Comparison of ENCODE assay signal across 33 cellular contexts in genomic region chr19:38412491-38412890, GRCh38. TPM values are rescaled to one million over a fixed set of nuclear protein-coding genes. Genes with fewer than 3 reads are reported as not detected.
"Had no signal": no experiment of that assay in that cellular context is flagged by ENCODE, and none has a peak within 500 bp of the region (broad histone marks: within the 10 kb centered on the region; RNA-seq: fewer than 3 reads in every experiment).

No MANE protein-coding gene starts in this region.

- DNase-seq: hypothalamus; immature natural killer cell; kidney; left colon; left lung; lower lobe of right lung; mammary epithelial cell; mesenchymal stem cell; naive thymus-derived CD8-positive, alpha-beta T cell; ovary; right lobe of liver; stimulated activated CD4-positive, alpha-beta T cell treated with anti-CD3 and anti-CD28 coated beads, Interleukin-1b, Interleukin-23, amount 100 ng/mL, for 48 hours; stimulated activated CD4-positive, alpha-beta T cell treated with anti-CD3 and anti-CD28 coated beads, Interleukin-2, amount 100 ng/mL, for 48 hours; stimulated activated CD4-positive, alpha-beta T cell treated with anti-CD3 and anti-CD28 coated beads, Interleukin-4, amount 100 ng/mL, for 4 hours; stimulated activated naive B cell treated with anti-CD40 and anti-IgM and Interleukin-4, amounts not matched to agents 10 μg/mL and 1 μg/mL and 100 μg/mL, for 72 hours; stimulated activated naive CD8-positive, alpha-beta T cell treated with anti-CD3 and anti-CD28 coated beads, Interleukin-15, Interleukin-2, amounts not matched to agents 100 U/mL and 50 U/mL, for 24 hours; stomach; testis; thyroid gland; transverse colon had no signal

- H3K27ac ChIP-seq: left lung, lower lobe of right lung, ovary, right atrium auricular region, right lobe of liver, stomach, testis, thyroid gland, transverse colon, upper lobe of left lung had no signal

- H3K4me1 ChIP-seq: right lobe of liver, testis had no signal

- H3K27ac Mint-ChIP-seq: immature natural killer cell; nephron; progenitor cell of endocrine pancreas; stimulated activated naive B cell treated with anti-CD40 and anti-IgM and Interleukin-4, amounts not matched to agents 10 μg/mL and 1 μg/mL and 100 μg/mL, for 72 hours had no signal

- H3K4me3 ChIP-seq: left lung, lower lobe of right lung, ovary, right atrium auricular region, right lobe of liver, smooth muscle cell, stomach, testis, thyroid gland, transverse colon, upper lobe of left lung had no signal

- H3K36me3 ChIP-seq: ovary, right atrium auricular region, right lobe of liver, thyroid gland, transverse colon had no signal

- H3K9me3 Mint-ChIP-seq: immature natural killer cell; naive thymus-derived CD8-positive, alpha-beta T cell; nephron; neural crest cell; stimulated activated naive B cell treated with anti-CD40 and anti-IgM and Interleukin-4, amounts not matched to agents 10 μg/mL and 1 μg/mL and 100 μg/mL, for 72 hours had no signal

- H3K27me3 ChIP-seq: left lung, ovary, right atrium auricular region, right lobe of liver, testis, thyroid gland, upper lobe of left lung had no signal

- FAIRE-seq: islet of Langerhans, kidney had no signal

- H3K4me2 ChIP-seq: smooth muscle cell had no signal

- H3K27me3 Mint-ChIP-seq: naive thymus-derived CD8-positive, alpha-beta T cell; stimulated activated naive B cell treated with anti-CD40 and anti-IgM and Interleukin-4, amounts not matched to agents 10 μg/mL and 1 μg/mL and 100 μg/mL, for 72 hours had no signal

- ATAC-seq: left colon; left lung; lower lobe of right lung; naive thymus-derived CD8-positive, alpha-beta T cell; right lobe of liver; stimulated activated naive B cell treated with anti-CD40 and anti-IgM and Interleukin-4, amounts not matched to agents 10 μg/mL and 1 μg/mL and 100 μg/mL, for 72 hours; stimulated activated naive CD8-positive, alpha-beta T cell treated with anti-CD3 and anti-CD28 coated beads, Interleukin-15, Interleukin-2, amounts not matched to agents 100 U/mL and 50 U/mL, for 24 hours had no signal

- H3K4me3 Mint-ChIP-seq: immature natural killer cell; naive thymus-derived CD8-positive, alpha-beta T cell; nephron; neural crest cell; stimulated activated naive B cell treated with anti-CD40 and anti-IgM and Interleukin-4, amounts not matched to agents 10 μg/mL and 1 μg/mL and 100 μg/mL, for 72 hours had no signal

- H3K36me3 Mint-ChIP-seq: immature natural killer cell had no signal

- H3K9me3 ChIP-seq: left lung, lower lobe of right lung, ovary, right atrium auricular region, right lobe of liver, stomach, testis, thyroid gland, transverse colon, upper lobe of left lung had no signal

RNA-seq across cellular contexts. Expression of gene RASGRP4, which starts 13.5 kb away (rescaled TPM):
- total RNA-seq: mammary epithelial cell; naive thymus-derived CD8-positive, alpha-beta T cell; progenitor cell of endocrine pancreas; pulmonary artery endothelial cell; renal cortical epithelial cell; smooth muscle cell had no signal
- polyA plus RNA-seq: mammary epithelial cell, smooth muscle cell had no signal

RNA-seq across cellular contexts. Expression of gene SPRED3, which starts 24.0 kb away (rescaled TPM):
- total RNA-seq: skeletal muscle tissue had no signal
- polyA plus RNA-seq: immature natural killer cell had no signal

RNA-seq across cellular contexts. Expression of gene GGN, which starts 24.7 kb away (rescaled TPM):
- total RNA-seq: liver; naive thymus-derived CD8-positive, alpha-beta T cell; omental fat pad; right lobe of liver; skeletal muscle tissue; stomach; transverse colon; urinary bladder had no signal
- polyA plus RNA-seq: immature natural killer cell; liver; mammary epithelial cell; naive thymus-derived CD8-positive, alpha-beta T cell had no signal
